In genomic region chr1:34320081-34320480, GRCh38 we compare ENCODE assay signal across 25 cellular contexts.
DNase-seq lines count a peak whose midpoint lies in the region; ATAC-seq, FAIRE-seq and TF ChIP-seq lines count a peak whose summit lies in the region.
"Had no signal": no experiment of that assay in that cellular context is flagged by ENCODE, and none has a peak within 500 bp of the region (broad histone marks: within the 10 kb centered on the region; RNA-seq: fewer than 3 reads in every experiment).

No MANE protein-coding gene starts in this region.

- no peak overlapping the region for H3K4me3 ChIP-seq in hepatocyte
- H3K4me3 ChIP-seq: lung, PC-9, skin epidermis had no signal

- TF ChIP-seq CTCF in hepatocyte (IDR thresholded peaks at IDR 0.05; ENCODE audit: poor library complexity): no peak

- DNase-seq in AG20443 (ENCODE audit: low spot score) (peak; percentile 11), H54 (ENCODE audit: insufficient read length, low spot score) (peak; percentile 38), RKO (ENCODE audit: low spot score) (peak; percentile 29), hepatocyte (ENCODE audit: low spot score) (peak; percentile 17), ureter (ENCODE audit: low spot score) (no peak)
- DNase-seq: activated CD4-positive, alpha-beta T cell treated with anti-CD3 and anti-CD28 coated beads, Interleukin-2, amount 50 U/mL, for 1 hour; activated CD8-positive, alpha-beta memory T cell treated with anti-CD3 and anti-CD28 coated beads, Interleukin-2, amount 50 U/mL, for 4 hours; activated effector memory CD4-positive, alpha-beta T cell treated with Interleukin-2 at 50 U/mL for 16 hours; activated naive CD8-positive, alpha-beta T cell treated with anti-CD3 and anti-CD28 coated beads, Interleukin-2, amount 50 U/mL, for 24 hours; GDM1; hippocampal formation; KG1; NCI-H2081 treated with DMSO at 0.1 percent for 48 hours; NCI-H774; nucleus accumbens; PC-9; stimulated activated CD4-positive, alpha-beta T cell treated with anti-CD3 and anti-CD28 coated beads, Interleukin-2, amount 100 ng/mL, for 48 hours; stimulated activated naive CD8-positive, alpha-beta T cell treated with anti-CD3 and anti-CD28 coated beads, Interleukin-15, Interleukin-2, amounts not matched to agents 100 U/mL and 50 U/mL, for 24 hours; trophoblast cell had no signal

- TF ChIP-seq POLR2A in H54 (IDR thresholded peaks at IDR 0.05; ENCODE audit: low read depth, low read length): no peak

- no peaks in the 10 kb centered on the region for H3K36me3 ChIP-seq in hepatocyte (replicated peaks; ENCODE audit: insufficient read depth, low read depth)

- no peaks in the 10 kb centered on the region for H4K20me1 ChIP-seq in hepatocyte (ENCODE audit: insufficient read depth, poor library complexity, severe bottlenecking)

- ATAC-seq in HG02885 (IDR thresholded peaks at IDR 0.05; ENCODE audit: poor library complexity, unreplicated experiment): no peak
- no peak for ATAC-seq in HG03354 (IDR thresholded peaks at IDR 0.05; ENCODE audit: poor library complexity, severe bottlenecking, unreplicated experiment)
- ATAC-seq: activated naive CD8-positive, alpha-beta T cell treated with anti-CD3 and anti-CD28 coated beads, Interleukin-2, amount 50 U/mL, for 24 hours; stimulated activated naive CD8-positive, alpha-beta T cell treated with anti-CD3 and anti-CD28 coated beads, Interleukin-15, Interleukin-2, amounts not matched to agents 100 U/mL and 50 U/mL, for 24 hours had no signal

- H3K9me2 ChIP-seq in hepatocyte (replicated peaks; ENCODE audit: insufficient read depth): no peaks in the 10 kb centered on the region

- H3K27me3 ChIP-seq in hepatocyte: peaks cover 4% of the 10 kb centered on the region

- H3K9me3 ChIP-seq in hepatocyte (ENCODE audit: low read depth): no peaks in the 10 kb centered on the region

- no peaks in the 10 kb centered on the region for H3K4me1 ChIP-seq in hepatocyte (ENCODE audit: insufficient read depth)

- no peak overlapping the region for H3K4me2 ChIP-seq in hepatocyte
- H3K4me2 ChIP-seq: PC-9 had no signal

- H3K79me2 ChIP-seq in hepatocyte: no peaks in the 10 kb centered on the region

- no peak overlapping the region for H3K27ac ChIP-seq in hepatocyte
- H3K27ac ChIP-seq: PC-9, skin epidermis, VCaP had no signal

- H2AFZ ChIP-seq in hepatocyte: no peak overlapping the region
- H2AFZ ChIP-seq: PC-9 had no signal

- WGBS in hepatocyte (ENCODE audit: low lambda C conversion rate, missing lambda C conversion rate): 56% methylated on average over 1 of the region's 1 CpG

- FAIRE-seq in H54 (lab: Jason Lieb, UNC): peak; percentile 91
- FAIRE-seq: islet of Langerhans had no signal
